In genomic region chr1:230167419-230167852, GRCh38 we compare ENCODE assay signal across 8 cellular contexts.
DNase-seq lines count a peak whose midpoint lies in the region; ATAC-seq, FAIRE-seq and TF ChIP-seq lines count a peak whose summit lies in the region.

No MANE protein-coding gene starts in this region.

- peaks cover 6% of the 10 kb centered on the region for H3K9me3 Mint-ChIP-seq in MCF 10A (ENCODE audit: unreplicated experiment)

- peak; percentile 21 for DNase-seq in NCI-H345 (lab: John Stamatoyannopoulos, UW)
- no peak for DNase-seq in NCI-H345 treated with DMSO at 0.1 percent for 48 hours (lab: John Stamatoyannopoulos, UW; ENCODE audit: unreplicated experiment)
- peak; percentile 46 for DNase-seq in SW480 (ENCODE audit: low spot score)
- DNase-seq in MCF 10A (ENCODE audit: unreplicated experiment): peak; percentile 77
- peak; percentile 49 for DNase-seq in HepG2 (ENCODE audit: low spot score)
- no peak for DNase-seq in tibial artery
- DNase-seq in superior temporal gyrus (ENCODE audit: extremely low spot score): no peak

- no peak overlapping the region for H2AFZ ChIP-seq in HepG2 (ENCODE audit: low read length)

- peaks cover 22% of the 10 kb centered on the region for H3K79me2 ChIP-seq in HepG2 (ENCODE audit: insufficient read depth, low read length)

- no peak overlapping the region for H3K27ac Mint-ChIP-seq in MCF 10A (ENCODE audit: low read depth, unreplicated experiment)

- no peaks in the 10 kb centered on the region for H3K36me3 ChIP-seq in HepG2 (replicated peaks in 1 of 2; ENCODE audit: control insufficient read depth in 1 of 2, insufficient read depth in 2 of 2, low read length in 2 of 2)
- no peaks in the 10 kb centered on the region for H3K36me3 ChIP-seq in tibial artery

- H3K9me3 ChIP-seq in HepG2 (ENCODE audit: low read length) (peaks cover 9% of the 10 kb centered on the region), tibial artery (no peaks in the 10 kb centered on the region)

- CTCF ChIA-PET in MCF 10A (lab: Yijun Ruan, JAX) (interaction anchor here (0.6 to 2.0 kb wide), 21 partner anchors 9 to 506 kb away, joined by 3 to 9 read pairs (median 4); no protein-coding TSS in a partner anchor), HepG2 (lab: Yijun Ruan, JAX; ENCODE audit: low intra/inter-chr PET ratio, low total read pairs) (interaction anchor here (2.0 kb wide), 1 partner anchor 194 kb away, joined by 8 read pairs; no protein-coding TSS in a partner anchor)

- TF ChIP-seq RAD21 in Ishikawa (IDR thresholded peaks at IDR 0.05; ENCODE audit: low read depth) (peak; percentile 82), HepG2 (CRISPR knock-in tag; IDR thresholded peaks at IDR 0.05) (peak; percentile 85)

- peak; percentile 70 for ATAC-seq in HepG2

- H3K27me3 ChIP-seq in HepG2 (ENCODE audit: control insufficient read depth in 1 of 2, insufficient read depth in 2 of 2, low read length in 2 of 2) (no peaks in the 10 kb centered on the region), tibial artery (no peaks in the 10 kb centered on the region)

- H3K4me1 ChIP-seq in HepG2 (ENCODE audit: insufficient read depth, low read length) (peaks cover 18% of the 10 kb centered on the region), tibial artery (peaks cover 0 to 46% (median 16%) of the 10 kb centered on the region in 4 donors)

- TF ChIP-seq POLR2A in HepG2 (IDR thresholded peaks at IDR 0.05; ENCODE audit: insufficient read depth in 1 of 2, low read depth in 2 of 2, low read length in 2 of 2): no peak

- BruUV-seq in MCF 10A (replicated peaks; lab: Mats Ljungman, UMichigan) (no TSS peak), HepG2 (replicated peaks; lab: Mats Ljungman, UMichigan) (no TSS peak)

- H3K27me3 Mint-ChIP-seq in MCF 10A (ENCODE audit: insufficient read depth, unreplicated experiment): no peaks in the 10 kb centered on the region

- H3K9ac ChIP-seq in HepG2 (ENCODE audit: insufficient read depth, low read depth, low read length): no peak overlapping the region

- no peak overlapping the region for H3K4me3 Mint-ChIP-seq in MCF 10A (ENCODE audit: unreplicated experiment)

- no peak for TF ChIP-seq EP300 in Ishikawa (IDR thresholded peaks at IDR 0.05; ENCODE audit: borderline replicate concordance)
- TF ChIP-seq EP300 in HepG2 (IDR thresholded peaks at IDR 0.05; ENCODE audit: low read depth in 2 of 2, low read length in 2 of 2): no peak
- TF ChIP-seq EP300 in HepG2 (CRISPR knock-in tag; IDR thresholded peaks at IDR 0.05; ENCODE audit: borderline replicate concordance): no peak

- peak; percentile 89 for TF ChIP-seq CTCF in MCF 10A (IDR thresholded peaks at IDR 0.05; ENCODE audit: unreplicated experiment)
- TF ChIP-seq CTCF in HepG2 (CRISPR knock-in tag; IDR thresholded peaks at IDR 0.05): peak; percentile 84
- TF ChIP-seq CTCF in tibial artery (IDR thresholded peaks at IDR 0.05): peak; percentile 40

- H3K4me1 Mint-ChIP-seq in MCF 10A (ENCODE audit: insufficient read depth, unreplicated experiment): peaks cover 29% of the 10 kb centered on the region

- H3K36me3 Mint-ChIP-seq in MCF 10A (ENCODE audit: insufficient read depth, unreplicated experiment): no peaks in the 10 kb centered on the region

- in situ Hi-C loops in HepG2 (cut with HindIII; ENCODE audit: extremely low pct_ligation_motif_present, low pct_unique_long_range_greater_than_20kb): no loop called here

- POLR2A ChIA-PET in MCF 10A (lab: Yijun Ruan, JAX): interaction anchor here (0.6 to 0.7 kb wide), 2 partner anchors 10 to 740 kb away, joined by 3 read pairs; no protein-coding TSS in a partner anchor
- POLR2A ChIA-PET in HepG2 (lab: Yijun Ruan, JAX): no interaction called here

- 92% methylated on average over 12 of the region's 12 CpGs for WGBS in HepG2 (ENCODE audit: low lambda C conversion rate)

- H3K27ac ChIP-seq in HepG2 (ENCODE audit: extremely low read length, insufficient read depth, low read length): no peak overlapping the region
- H3K27ac ChIP-seq in tibial artery: no peak overlapping the region

- H3K4me2 ChIP-seq in HepG2 (ENCODE audit: low read depth, low read length): no peak overlapping the region

- intact Hi-C loops in MCF 10A (cut with micrococcal nuclease) (loop anchor here (1.0 to 5.0 kb wide), 6 partner anchors 60 to 505 kb away; partner anchors contain the start of gene GALNT2), HepG2 (cut with micrococcal nuclease; ENCODE audit: unreplicated experiment) (loop anchor here (1.0 kb wide), 1 partner anchor 63 kb away; no protein-coding TSS in a partner anchor), tibial artery (cut with DNase I; ENCODE audit: low total_unique reads) (no loop called here)

- H3K4me3 ChIP-seq in HepG2 (replicated peaks in 1 of 3; ENCODE audit: insufficient read depth in 1 of 3, low read depth in 2 of 3, low read length in 3 of 3) (no peak overlapping the region), tibial artery (no peak overlapping the region)

- peak; percentile 40 for FAIRE-seq in HepG2 (lab: Jason Lieb, UNC)

- H4K20me1 ChIP-seq in HepG2 (ENCODE audit: insufficient read depth, low read length): no peaks in the 10 kb centered on the region

TF ChIP-seq in Ishikawa, 13 proteins besides CTCF, POLR2A, EP300 and RAD21:
- TF ChIP-seq CEBPB (IDR thresholded peaks at IDR 0.05) (no peak), TAF1 (IDR thresholded peaks at IDR 0.05; ENCODE audit: low read depth) (no peak), FOXM1 (IDR thresholded peaks at IDR 0.05; ENCODE audit: borderline replicate concordance, low read depth) (no peak), ZBTB7A (IDR thresholded peaks at IDR 0.05; ENCODE audit: low read depth) (no peak)

TF ChIP-seq in HepG2, 621 proteins besides CTCF, POLR2A, EP300 and RAD21 (continues in another document):
- TF ChIP-seq ZNF253 (CRISPR knock-in tag; IDR thresholded peaks at IDR 0.05; ENCODE audit: borderline replicate concordance): 0 out of 2 replicates have a peak, but pooled peaks have one; percentile 71
- TF ChIP-seq SNAPC5 (CRISPR knock-in tag; IDR thresholded peaks at IDR 0.05; ENCODE audit: borderline replicate concordance): no peak
- TF ChIP-seq ZMYM4 (CRISPR knock-in tag; IDR thresholded peaks at IDR 0.05): peak; percentile 43; the same call in 1 of the 2 replicates
- TF ChIP-seq CBX1 (IDR thresholded peaks at IDR 0.05; ENCODE audit: low read depth): peak; percentile 69
- TF ChIP-seq REPIN1 (CRISPR knock-in tag; IDR thresholded peaks at IDR 0.05; ENCODE audit: borderline replicate concordance, low read depth): 0 out of 2 replicates have a peak, but pooled peaks have one; percentile 54
- no peak for TF ChIP-seq TBX3 (IDR thresholded peaks at IDR 0.05; ENCODE audit: borderline replicate concordance)
- TF ChIP-seq ZBTB8A (CRISPR knock-in tag; IDR thresholded peaks at IDR 0.05; ENCODE audit: borderline replicate concordance, low read depth): no peak
- TF ChIP-seq TEAD3 (CRISPR knock-in tag; optimal IDR thresholded peaks at IDR 0.05; ENCODE audit: borderline replicate concordance): peak; percentile 30
- no peak for TF ChIP-seq ZNF614 (CRISPR knock-in tag; IDR thresholded peaks at IDR 0.05; ENCODE audit: borderline replicate concordance)
- TF ChIP-seq TOPORS (CRISPR knock-in tag; IDR thresholded peaks at IDR 0.05): 0 out of 2 replicates have a peak, but pooled peaks have one; percentile 28
- TF ChIP-seq PAX8 (CRISPR knock-in tag; IDR thresholded peaks at IDR 0.05; ENCODE audit: borderline replicate concordance): no peak
- no peak for TF ChIP-seq HES4 (CRISPR knock-in tag; IDR thresholded peaks at IDR 0.05; ENCODE audit: borderline replicate concordance)
- TF ChIP-seq ZNF280D (CRISPR knock-in tag; IDR thresholded peaks at IDR 0.05): peak; percentile 86

Comparison
In these comparisons a context has a peak if more than half of its experiments do, and no peak if none do; other contexts are left out.
1. DNase-seq: peak in NCI-H345 (single experiment), SW480 (single experiment), MCF 10A (single experiment) and HepG2 (single experiment); none in NCI-H345 treated with DMSO at 0.1 percent for 48 hours (single experiment), tibial artery (0 of 2) and superior temporal gyrus (single experiment).
2. Peak in every context shown above with its lines, with median percentiles within 50 percentile points of each other: CTCF ChIP-seq.